Comparison of ENCODE assay signal across 18 cellular contexts in the genomic region with DNA sequence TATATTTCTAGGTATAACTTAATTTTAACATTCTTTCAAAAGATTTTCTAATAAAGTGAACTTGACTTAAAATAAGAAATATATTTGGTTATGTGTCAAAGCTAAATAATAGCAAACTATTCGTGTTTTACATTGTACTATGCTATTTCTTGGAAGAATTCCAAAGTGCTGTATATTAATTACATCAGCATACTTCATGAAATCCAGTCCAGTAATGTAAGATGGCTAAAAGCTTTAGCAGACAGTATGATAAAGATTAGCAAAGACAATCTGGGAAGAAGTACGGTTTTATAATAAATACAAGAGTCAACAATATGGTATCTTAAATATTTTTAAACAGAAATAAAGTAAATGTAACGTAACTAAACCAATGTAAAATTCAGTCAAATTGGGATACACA.
DNase-seq lines count a peak whose midpoint lies in the region; ATAC-seq, FAIRE-seq and TF ChIP-seq lines count a peak whose summit lies in the region.
"Had no signal": no experiment of that assay in that cellular context is flagged by ENCODE, and none has a peak within 500 bp of the region (broad histone marks: within the 10 kb centered on the region; RNA-seq: fewer than 3 reads in every experiment).

No MANE protein-coding gene starts in this region.

- H3K9me2 ChIP-seq in HCT116 (ENCODE audit: insufficient read depth), result no peaks in the 10 kb centered on the region

- H2AFZ ChIP-seq in HCT116 (ENCODE audit: low read depth, low read length, poor library complexity, severe bottlenecking), result peak overlapping the region; percentile 8

- TF ChIP-seq POLR2A in HCT116 (IDR thresholded peaks at IDR 0.05; ENCODE audit: borderline replicate concordance, extremely low read depth, insufficient read depth, insufficient read length), result no peak

- FAIRE-seq in A204.1 (lab: Jason Lieb, UNC) (peak; percentile 37), islet of Langerhans (lab: Jason Lieb, UNC) (peak; percentile 65)
- FAIRE-seq: A549, GM12891, GM19239 had no signal

- H3K9ac ChIP-seq in HCT116 (ENCODE audit: low read length), result no peak overlapping the region
- H3K9ac ChIP-seq: BLaER1 treated with 17β-estradiol and CSF1 and Interleukin-3, amounts not matched to agents 10 nM and 100 nM had no signal

- CTCF ChIA-PET in HCT116 (lab: Charles Lee), result no interaction called here

- RAD21 ChIA-PET in HCT116 (lab: Charles Lee; ENCODE audit: low non-redundant PET in 1 of 2, low total read pairs in 2 of 2, uncharacterized antibody in 2 of 2, unreplicated experiment in 2 of 2), result no interaction called here

- no peaks in the 10 kb centered on the region for H3K79me2 ChIP-seq in HCT116 (ENCODE audit: insufficient read depth, low read length)

- H4K20me1 ChIP-seq in HCT116 (ENCODE audit: insufficient read depth), result no peaks in the 10 kb centered on the region
- H4K20me1 ChIP-seq: BLaER1 treated with 17β-estradiol and CSF1 and Interleukin-3, amounts not matched to agents 10 nM and 100 nM had no signal

- DNase-seq in HCT116 (ENCODE audit: low read depth, low spot score) (no peak), foreskin keratinocyte (no peak)
- DNase-seq: 8988T; AML-193; Caco-2; Calu3; CD4-positive, alpha-beta T cell; CD8-positive, alpha-beta T cell; DMS79 treated with DMSO at 0.1 percent for 48 hours; GF-D8 had no signal

- intact Hi-C loops in HCT116 (cut with micrococcal nuclease), result no loop called here

- H3K4me1 ChIP-seq in HCT116 (ENCODE audit: control insufficient read depth in 1 of 2, insufficient read depth in 2 of 2, low read length in 2 of 2), result no peaks in the 10 kb centered on the region
- no peaks in the 10 kb centered on the region for H3K4me1 ChIP-seq in foreskin keratinocyte
- H3K4me1 ChIP-seq: A549, Caco-2 had no signal

- no peak overlapping the region for H3K4me2 ChIP-seq in HCT116 (ENCODE audit: low read length)
- H3K4me2 ChIP-seq: A549 had no signal

- TF ChIP-seq CTCF in HCT116 (IDR thresholded peaks at IDR 0.05 in 2 of 3, conservative IDR thresholded peaks at IDR 0.05 in 1 of 3; ENCODE audit: borderline replicate concordance in 1 of 3, insufficient read depth in 1 of 3, low read depth in 2 of 3, low read length in 2 of 3) (no peak), foreskin keratinocyte (conservative IDR thresholded peaks at IDR 0.05) (no peak)

- no peak overlapping the region for H3K27ac ChIP-seq in HCT116 (ENCODE audit: low read depth, low read length)
- no peak overlapping the region for H3K27ac ChIP-seq in foreskin keratinocyte
- H3K27ac ChIP-seq: A549, C4-2B had no signal

- H3K27me3 ChIP-seq in HCT116 (ENCODE audit: insufficient read depth, low read length) (no peaks in the 10 kb centered on the region), foreskin keratinocyte (no peaks in the 10 kb centered on the region)
- H3K27me3 ChIP-seq: BLaER1 treated with 17β-estradiol and CSF1 and Interleukin-3, amounts not matched to agents 10 nM and 100 nM had no signal

- H3K4me3 ChIP-seq in HCT116 (replicated peaks in 1 of 2; ENCODE audit: low read depth in 1 of 2, low read length in 2 of 2), result no peak overlapping the region
- H3K4me3 ChIP-seq: A549; BLaER1 treated with 17β-estradiol and CSF1 and Interleukin-3, amounts not matched to agents 10 nM and 100 nM had no signal

- no peak for ATAC-seq in HCT116
- ATAC-seq in foreskin keratinocyte, result no peak
- no peak for ATAC-seq in GM21423 (IDR thresholded peaks at IDR 0.05; ENCODE audit: unreplicated experiment)
- ATAC-seq: A549; CD8-positive, alpha-beta T cell had no signal

- BruUV-seq in HCT116 (replicated peaks; lab: Mats Ljungman, UMichigan), result no TSS peak

- H3K36me3 ChIP-seq in HCT116 (ENCODE audit: control insufficient read depth in 1 of 2, insufficient read depth in 2 of 2, low read length in 2 of 2), result no peaks in the 10 kb centered on the region
- H3K36me3 ChIP-seq: BLaER1 treated with 17β-estradiol and CSF1 and Interleukin-3, amounts not matched to agents 10 nM and 100 nM had no signal

- H3K9me3 ChIP-seq in HCT116 (ENCODE audit: control insufficient read depth in 1 of 2, insufficient read depth in 1 of 2, low read depth in 1 of 2, low read length in 2 of 2), result no peaks in the 10 kb centered on the region
- H3K9me3 ChIP-seq: A549; BLaER1 treated with 17β-estradiol and CSF1 and Interleukin-3, amounts not matched to agents 10 nM and 100 nM; Caco-2 had no signal

- POLR2A ChIA-PET in HCT116 (lab: Charles Lee), result no interaction called here

- TF ChIP-seq RAD21 in HCT116 (IDR thresholded peaks at IDR 0.05; ENCODE audit: low read depth), result no peak

TF ChIP-seq in HCT116, 20 proteins besides CTCF, POLR2A, EP300 and RAD21:
- TF ChIP-seq, protein P1, sequence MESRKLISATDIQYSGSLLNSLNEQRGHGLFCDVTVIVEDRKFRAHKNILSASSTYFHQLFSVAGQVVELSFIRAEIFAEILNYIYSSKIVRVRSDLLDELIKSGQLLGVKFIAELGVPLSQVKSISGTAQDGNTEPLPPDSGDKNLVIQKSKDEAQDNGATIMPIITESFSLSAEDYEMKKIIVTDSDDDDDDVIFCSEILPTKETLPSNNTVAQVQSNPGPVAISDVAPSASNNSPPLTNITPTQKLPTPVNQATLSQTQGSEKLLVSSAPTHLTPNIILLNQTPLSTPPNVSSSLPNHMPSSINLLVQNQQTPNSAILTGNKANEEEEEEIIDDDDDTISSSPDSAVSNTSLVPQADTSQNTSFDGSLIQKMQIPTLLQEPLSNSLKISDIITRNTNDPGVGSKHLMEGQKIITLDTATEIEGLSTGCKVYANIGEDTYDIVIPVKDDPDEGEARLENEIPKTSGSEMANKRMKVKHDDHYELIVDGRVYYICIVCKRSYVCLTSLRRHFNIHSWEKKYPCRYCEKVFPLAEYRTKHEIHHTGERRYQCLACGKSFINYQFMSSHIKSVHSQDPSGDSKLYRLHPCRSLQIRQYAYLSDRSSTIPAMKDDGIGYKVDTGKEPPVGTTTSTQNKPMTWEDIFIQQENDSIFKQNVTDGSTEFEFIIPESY (IDR thresholded peaks at IDR 0.05; ENCODE audit: extremely low read depth, insufficient replicate concordance, low read length), result no peak
- no peak for TF ChIP-seq EGR1 (IDR thresholded peaks at IDR 0.05; ENCODE audit: low read depth)
- TF ChIP-seq CBX3 (IDR thresholded peaks at IDR 0.05; ENCODE audit: low read depth), result no peak
- no peak for TF ChIP-seq YY1 (IDR thresholded peaks at IDR 0.05; ENCODE audit: extremely low read depth, insufficient replicate concordance, low read depth, low read length)
- no peak for TF ChIP-seq SIN3A (IDR thresholded peaks at IDR 0.05; ENCODE audit: low read depth)
- TF ChIP-seq TCF7L2 (IDR thresholded peaks at IDR 0.05; ENCODE audit: borderline replicate concordance, extremely low read depth, insufficient read depth, insufficient read length), result no peak
- TF ChIP-seq, protein P2, sequence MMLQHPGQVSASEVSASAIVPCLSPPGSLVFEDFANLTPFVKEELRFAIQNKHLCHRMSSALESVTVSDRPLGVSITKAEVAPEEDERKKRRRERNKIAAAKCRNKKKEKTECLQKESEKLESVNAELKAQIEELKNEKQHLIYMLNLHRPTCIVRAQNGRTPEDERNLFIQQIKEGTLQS (IDR thresholded peaks at IDR 0.05), result no peak
- TF ChIP-seq, protein P3, sequence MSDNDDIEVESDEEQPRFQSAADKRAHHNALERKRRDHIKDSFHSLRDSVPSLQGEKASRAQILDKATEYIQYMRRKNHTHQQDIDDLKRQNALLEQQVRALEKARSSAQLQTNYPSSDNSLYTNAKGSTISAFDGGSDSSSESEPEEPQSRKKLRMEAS (IDR thresholded peaks at IDR 0.05), result no peak
